In genomic region chr14:93036652-93037341, GRCh38 we compare ENCODE assay signal across 10 cellular contexts.
DNase-seq lines count a peak whose midpoint lies in the region; FAIRE-seq and TF ChIP-seq lines count a peak whose summit lies in the region.
"Had no signal": no experiment of that assay in that cellular context is flagged by ENCODE, and none has a peak within 500 bp of the region (broad histone marks: within the 10 kb centered on the region; RNA-seq: fewer than 3 reads in every experiment).

No MANE protein-coding gene starts in this region.

- CTCF ChIA-PET in endothelial cell of umbilical vein (lab: Charles Lee): interaction anchor here (1.7 kb wide), 1 partner anchor 76 kb away, joined by 6 read pairs; no protein-coding TSS in a partner anchor

- H3K9me3 ChIP-seq in SJSA1 (replicated peaks): no peaks in the 10 kb centered on the region
- H3K9me3 ChIP-seq in endothelial cell of umbilical vein (replicated peaks; ENCODE audit: control insufficient read depth, insufficient read depth, low read length): no peaks in the 10 kb centered on the region

- peak overlapping the region; percentile 77 for H3K4me3 Mint-ChIP-seq in neural crest cell
- no peak overlapping the region for H3K4me3 Mint-ChIP-seq in activated CD4-positive, alpha-beta T cell treated with anti-CD3 and anti-CD28 coated beads, Interleukin-2, amount 10 ng/mL, durations not matched to agents 24 days and 14 days

- H3K9ac ChIP-seq in endothelial cell of umbilical vein (replicated peaks; ENCODE audit: extremely low read depth, insufficient read depth, low read length): no peak overlapping the region

- H3K4me2 ChIP-seq in endothelial cell of umbilical vein (ENCODE audit: insufficient read depth, low read length): no peak overlapping the region

- H4K20me1 ChIP-seq in endothelial cell of umbilical vein (replicated peaks; ENCODE audit: control insufficient read depth, extremely low read depth, insufficient read depth, low read length): no peaks in the 10 kb centered on the region

- peaks cover 30% of the 10 kb centered on the region for H3K27me3 Mint-ChIP-seq in neural crest cell (ENCODE audit: low read depth)
- H3K27me3 Mint-ChIP-seq in activated CD4-positive, alpha-beta T cell treated with anti-CD3 and anti-CD28 coated beads, Interleukin-2, amount 10 ng/mL, durations not matched to agents 24 days and 14 days: no peaks in the 10 kb centered on the region

- no TSS peak for BruUV-seq in endothelial cell of umbilical vein (replicated peaks; lab: Mats Ljungman, UMichigan)

- no peak for TF ChIP-seq POLR2A in endothelial cell of umbilical vein (IDR thresholded peaks at IDR 0.05; ENCODE audit: low read depth, low read length)

- DNase-seq in AG10803 (ENCODE audit: low read depth) (peak; percentile 38), SJSA1 (ENCODE audit: low read depth in 1 of 2, low spot score in 2 of 2) (peak in 1 of 2 experiments; percentile 64), endothelial cell of umbilical vein (ENCODE audit: low read depth, low spot score) (peak; percentile 27), neural crest cell (ENCODE audit: low read depth, low spot score) (peak; percentile 52), NCI-H82 treated with DMSO at 0.1 percent for 48 hours (lab: John Stamatoyannopoulos, UW; ENCODE audit: unreplicated experiment) (no peak), ACHN (no peak), SKM-1 treated with dmso at 0.1 percent for 144 hours (lab: John Stamatoyannopoulos, UW; ENCODE audit: unreplicated experiment) (no peak)
- no peak for DNase-seq in activated CD4-positive, alpha-beta T cell treated with anti-CD3 and anti-CD28 coated beads, Interleukin-2, amount 10 ng/mL, durations not matched to agents 24 days and 14 days
- DNase-seq: activated CD4-positive, alpha-beta T cell treated with anti-CD3 and anti-CD28 coated beads, Interleukin-2, amount 50 U/mL, for 1 hour; KG1 had no signal

- dilution Hi-C loops in endothelial cell of umbilical vein (cut with MboI; ENCODE audit: extremely low pct_ligation_motif_present, low sequenced_read_pairs): no loop called here

- H3K4me3 ChIP-seq in AG10803 (ENCODE audit: low read length) (no peak overlapping the region), SJSA1 (no peak overlapping the region), endothelial cell of umbilical vein (replicated peaks in 1 of 3; ENCODE audit: insufficient read depth in 1 of 3, low read depth in 1 of 3, low read length in 3 of 3) (no peak overlapping the region)

- no peak overlapping the region for H2AFZ ChIP-seq in endothelial cell of umbilical vein (ENCODE audit: low read depth, low read length)

- H3K9me1 ChIP-seq in endothelial cell of umbilical vein (replicated peaks; ENCODE audit: control insufficient read depth, extremely low read depth, insufficient read depth, low read length): no peaks in the 10 kb centered on the region

- H3K9me3 Mint-ChIP-seq in neural crest cell: no peaks in the 10 kb centered on the region
- no peaks in the 10 kb centered on the region for H3K9me3 Mint-ChIP-seq in activated CD4-positive, alpha-beta T cell treated with anti-CD3 and anti-CD28 coated beads, Interleukin-2, amount 10 ng/mL, durations not matched to agents 24 days and 14 days

- H3K79me2 ChIP-seq in endothelial cell of umbilical vein (ENCODE audit: control insufficient read depth, insufficient read depth, low read length): no peaks in the 10 kb centered on the region

- H3K27ac ChIP-seq in SJSA1: peak overlapping the region; percentile 90
- H3K27ac ChIP-seq in endothelial cell of umbilical vein (ENCODE audit: insufficient read depth, low read depth, low read length): peak overlapping the region; percentile 15

- no peaks in the 10 kb centered on the region for H3K27me3 ChIP-seq in SJSA1 (replicated peaks)
- no peaks in the 10 kb centered on the region for H3K27me3 ChIP-seq in endothelial cell of umbilical vein (ENCODE audit: control insufficient read depth in 2 of 2, insufficient read depth in 2 of 2, low read length in 2 of 2)

- intact Hi-C loops in endothelial cell of umbilical vein (cut with micrococcal nuclease): no loop called here
- intact Hi-C loops in activated CD4-positive, alpha-beta T cell treated with anti-CD3 and anti-CD28 coated beads, Interleukin-2, amount 10 ng/mL, durations not matched to agents 24 days and 14 days (cut with micrococcal nuclease): no loop called here

- H3K36me3 ChIP-seq in SJSA1 (no peaks in the 10 kb centered on the region), endothelial cell of umbilical vein (ENCODE audit: control insufficient read depth in 2 of 2, extremely low read depth in 1 of 2, insufficient read depth in 2 of 2, low read length in 2 of 2) (no peaks in the 10 kb centered on the region)

- H3K4me1 Mint-ChIP-seq in neural crest cell: peaks cover 80% of the 10 kb centered on the region
- H3K4me1 Mint-ChIP-seq in activated CD4-positive, alpha-beta T cell treated with anti-CD3 and anti-CD28 coated beads, Interleukin-2, amount 10 ng/mL, durations not matched to agents 24 days and 14 days: peaks cover 35% of the 10 kb centered on the region

- H3K4me1 ChIP-seq in SJSA1 (replicated peaks) (peaks cover 100% of the 10 kb centered on the region), endothelial cell of umbilical vein (ENCODE audit: control insufficient read depth, extremely low read depth, insufficient read depth, low read length) (peaks cover 34% of the 10 kb centered on the region)

- peak overlapping the region; percentile 97 for H3K27ac Mint-ChIP-seq in neural crest cell (ENCODE audit: unreplicated experiment)
- H3K27ac Mint-ChIP-seq in activated CD4-positive, alpha-beta T cell treated with anti-CD3 and anti-CD28 coated beads, Interleukin-2, amount 10 ng/mL, durations not matched to agents 24 days and 14 days: no peak overlapping the region

- TF ChIP-seq CTCF in AG10803 (conservative IDR thresholded peaks at IDR 0.05; ENCODE audit: low read length) (no peak), endothelial cell of umbilical vein (IDR thresholded peaks at IDR 0.05; ENCODE audit: extremely low read depth in 1 of 2, insufficient read depth in 1 of 2, low read depth in 1 of 2, low read length in 2 of 2) (no peak), neural crest cell (conservative IDR thresholded peaks at IDR 0.05) (no peak)

- POLR2A ChIA-PET in endothelial cell of umbilical vein (lab: Charles Lee): no interaction called here

- in situ Hi-C loops in ACHN (cut with HindIII; ENCODE audit: low pct_ligation_motif_present, low pct_unique_long_range_greater_than_20kb, low sequenced_read_pairs): no loop called here

- H3K36me3 Mint-ChIP-seq in neural crest cell (ENCODE audit: low read depth): no peaks in the 10 kb centered on the region
- no peaks in the 10 kb centered on the region for H3K36me3 Mint-ChIP-seq in activated CD4-positive, alpha-beta T cell treated with anti-CD3 and anti-CD28 coated beads, Interleukin-2, amount 10 ng/mL, durations not matched to agents 24 days and 14 days (ENCODE audit: low read depth)

- FAIRE-seq in endothelial cell of umbilical vein (lab: Jason Lieb, UNC): peak; percentile 62

TF ChIP-seq in endothelial cell of umbilical vein, 7 proteins besides CTCF, POLR2A, EP300 and RAD21:
- no peak for TF ChIP-seq EZH2 (IDR thresholded peaks at IDR 0.05; ENCODE audit: borderline replicate concordance, low read depth, low read length, severe bottlenecking)
- no peak for TF ChIP-seq POLR2AphosphoS5 (IDR thresholded peaks at IDR 0.05; ENCODE audit: insufficient read depth, low read depth, low read length)
- TF ChIP-seq, protein P1, sequence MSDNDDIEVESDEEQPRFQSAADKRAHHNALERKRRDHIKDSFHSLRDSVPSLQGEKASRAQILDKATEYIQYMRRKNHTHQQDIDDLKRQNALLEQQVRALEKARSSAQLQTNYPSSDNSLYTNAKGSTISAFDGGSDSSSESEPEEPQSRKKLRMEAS (IDR thresholded peaks at IDR 0.05; ENCODE audit: insufficient read depth, insufficient read length): no peak
- TF ChIP-seq FOS (IDR thresholded peaks at IDR 0.05; ENCODE audit: borderline replicate concordance, insufficient read depth, low read length): no peak
- TF ChIP-seq GATA2 (IDR thresholded peaks at IDR 0.05; ENCODE audit: insufficient read depth, insufficient read length, low read depth, low read length): no peak
- TF ChIP-seq MYC (IDR thresholded peaks at IDR 0.05; ENCODE audit: low read depth, low read length): no peak
- TF ChIP-seq JUN (IDR thresholded peaks at IDR 0.05; ENCODE audit: borderline replicate concordance, insufficient read depth, insufficient read length, low read depth): no peak

Comparison
In these comparisons a context has a peak if more than half of its experiments do, and no peak if none do; other contexts are left out.
1. DNase-seq: peak in AG10803 (single experiment), endothelial cell of umbilical vein (single experiment) and neural crest cell (single experiment); none in NCI-H82 treated with DMSO at 0.1 percent for 48 hours (single experiment), ACHN (single experiment), SKM-1 treated with dmso at 0.1 percent for 144 hours (single experiment) and activated CD4-positive, alpha-beta T cell treated with anti-CD3 and anti-CD28 coated beads, Interleukin-2, amount 10 ng/mL, durations not matched to agents 24 days and 14 days (single experiment).